ENCODE assay signal across 1 cellular context in the genomic region with DNA sequence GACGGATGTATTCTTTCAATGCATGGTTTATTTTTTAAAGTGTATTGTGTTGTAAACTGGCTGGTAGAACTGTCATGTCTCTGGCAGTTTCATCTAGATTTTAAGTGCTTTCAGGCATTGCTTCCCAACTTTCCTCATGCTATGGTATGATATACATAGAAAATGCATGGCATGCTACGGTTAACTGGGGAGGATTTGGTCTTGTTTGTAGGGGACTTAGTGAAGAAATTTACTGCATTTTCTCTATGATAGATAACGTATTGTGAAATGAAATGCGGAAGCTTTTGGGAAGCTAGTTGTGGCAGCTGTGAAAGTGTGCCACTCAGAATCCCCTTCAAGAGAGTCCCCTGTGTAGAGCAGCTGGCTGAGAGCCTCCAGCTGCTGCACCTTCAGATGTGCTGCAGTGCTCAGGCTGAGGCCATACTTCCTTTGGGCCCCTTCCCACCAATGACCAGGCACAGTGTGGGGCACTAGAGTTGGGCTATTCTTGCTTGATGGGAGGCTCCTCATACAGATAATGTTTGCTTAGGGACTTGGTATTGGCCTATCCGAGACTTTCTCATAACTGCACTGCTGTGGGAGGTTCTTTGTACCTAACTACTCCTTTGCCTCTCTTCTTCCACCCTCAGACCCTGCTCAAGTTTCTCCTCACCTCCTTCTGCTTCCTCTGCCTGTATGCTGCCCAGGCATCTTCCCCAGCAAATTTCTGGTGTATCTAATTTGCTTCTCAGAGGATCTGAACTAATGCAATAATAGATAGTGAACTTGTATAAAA.
TF ChIP-seq lines count a peak whose summit lies in the region.

No MANE protein-coding gene starts in this region.

TF ChIP-seq in K562, 482 proteins besides CTCF, POLR2A, EP300 and RAD21:
- TF ChIP-seq YY1 (IDR thresholded peaks at IDR 0.05; ENCODE audit: borderline replicate concordance in 1 of 3, control insufficient read depth in 1 of 3, extremely low read depth in 1 of 3, insufficient read depth in 3 of 3, insufficient read length in 1 of 3, insufficient replicate concordance in 2 of 3, low read depth in 1 of 3, low read length in 2 of 3) (no peak), PPARD (CRISPR knock-in tag; IDR thresholded peaks at IDR 0.05) (no peak), ZNF586 (CRISPR knock-in tag; conservative IDR thresholded peaks at IDR 0.05) (no peak), ARNT (IDR thresholded peaks at IDR 0.05) (no peak), ZNF311 (CRISPR knock-in tag; IDR thresholded peaks at IDR 0.05) (no peak), PYGO2 (tag; IDR thresholded peaks at IDR 0.05) (no peak), RBM15 (IDR thresholded peaks at IDR 0.05; ENCODE audit: insufficient read depth, low read length) (no peak)
- TF ChIP-seq, protein P1, sequence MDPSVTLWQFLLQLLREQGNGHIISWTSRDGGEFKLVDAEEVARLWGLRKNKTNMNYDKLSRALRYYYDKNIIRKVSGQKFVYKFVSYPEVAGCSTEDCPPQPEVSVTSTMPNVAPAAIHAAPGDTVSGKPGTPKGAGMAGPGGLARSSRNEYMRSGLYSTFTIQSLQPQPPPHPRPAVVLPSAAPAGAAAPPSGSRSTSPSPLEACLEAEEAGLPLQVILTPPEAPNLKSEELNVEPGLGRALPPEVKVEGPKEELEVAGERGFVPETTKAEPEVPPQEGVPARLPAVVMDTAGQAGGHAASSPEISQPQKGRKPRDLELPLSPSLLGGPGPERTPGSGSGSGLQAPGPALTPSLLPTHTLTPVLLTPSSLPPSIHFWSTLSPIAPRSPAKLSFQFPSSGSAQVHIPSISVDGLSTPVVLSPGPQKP (CRISPR knock-in tag; IDR thresholded peaks at IDR 0.05), result no peak
- TF ChIP-seq, protein P2, sequence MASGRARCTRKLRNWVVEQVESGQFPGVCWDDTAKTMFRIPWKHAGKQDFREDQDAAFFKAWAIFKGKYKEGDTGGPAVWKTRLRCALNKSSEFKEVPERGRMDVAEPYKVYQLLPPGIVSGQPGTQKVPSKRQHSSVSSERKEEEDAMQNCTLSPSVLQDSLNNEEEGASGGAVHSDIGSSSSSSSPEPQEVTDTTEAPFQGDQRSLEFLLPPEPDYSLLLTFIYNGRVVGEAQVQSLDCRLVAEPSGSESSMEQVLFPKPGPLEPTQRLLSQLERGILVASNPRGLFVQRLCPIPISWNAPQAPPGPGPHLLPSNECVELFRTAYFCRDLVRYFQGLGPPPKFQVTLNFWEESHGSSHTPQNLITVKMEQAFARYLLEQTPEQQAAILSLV (tag; IDR thresholded peaks at IDR 0.05), result no peak
- TF ChIP-seq, protein P3, sequence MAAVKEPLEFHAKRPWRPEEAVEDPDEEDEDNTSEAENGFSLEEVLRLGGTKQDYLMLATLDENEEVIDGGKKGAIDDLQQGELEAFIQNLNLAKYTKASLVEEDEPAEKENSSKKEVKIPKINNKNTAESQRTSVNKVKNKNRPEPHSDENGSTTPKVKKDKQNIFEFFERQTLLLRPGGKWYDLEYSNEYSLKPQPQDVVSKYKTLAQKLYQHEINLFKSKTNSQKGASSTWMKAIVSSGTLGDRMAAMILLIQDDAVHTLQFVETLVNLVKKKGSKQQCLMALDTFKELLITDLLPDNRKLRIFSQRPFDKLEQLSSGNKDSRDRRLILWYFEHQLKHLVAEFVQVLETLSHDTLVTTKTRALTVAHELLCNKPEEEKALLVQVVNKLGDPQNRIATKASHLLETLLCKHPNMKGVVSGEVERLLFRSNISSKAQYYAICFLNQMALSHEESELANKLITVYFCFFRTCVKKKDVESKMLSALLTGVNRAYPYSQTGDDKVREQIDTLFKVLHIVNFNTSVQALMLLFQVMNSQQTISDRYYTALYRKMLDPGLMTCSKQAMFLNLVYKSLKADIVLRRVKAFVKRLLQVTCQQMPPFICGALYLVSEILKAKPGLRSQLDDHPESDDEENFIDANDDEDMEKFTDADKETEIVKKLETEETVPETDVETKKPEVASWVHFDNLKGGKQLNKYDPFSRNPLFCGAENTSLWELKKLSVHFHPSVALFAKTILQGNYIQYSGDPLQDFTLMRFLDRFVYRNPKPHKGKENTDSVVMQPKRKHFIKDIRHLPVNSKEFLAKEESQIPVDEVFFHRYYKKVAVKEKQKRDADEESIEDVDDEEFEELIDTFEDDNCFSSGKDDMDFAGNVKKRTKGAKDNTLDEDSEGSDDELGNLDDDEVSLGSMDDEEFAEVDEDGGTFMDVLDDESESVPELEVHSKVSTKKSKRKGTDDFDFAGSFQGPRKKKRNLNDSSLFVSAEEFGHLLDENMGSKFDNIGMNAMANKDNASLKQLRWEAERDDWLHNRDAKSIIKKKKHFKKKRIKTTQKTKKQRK (IDR thresholded peaks at IDR 0.05; ENCODE audit: borderline replicate concordance, low read depth, low read length), result no peak
